In the genomic region with DNA sequence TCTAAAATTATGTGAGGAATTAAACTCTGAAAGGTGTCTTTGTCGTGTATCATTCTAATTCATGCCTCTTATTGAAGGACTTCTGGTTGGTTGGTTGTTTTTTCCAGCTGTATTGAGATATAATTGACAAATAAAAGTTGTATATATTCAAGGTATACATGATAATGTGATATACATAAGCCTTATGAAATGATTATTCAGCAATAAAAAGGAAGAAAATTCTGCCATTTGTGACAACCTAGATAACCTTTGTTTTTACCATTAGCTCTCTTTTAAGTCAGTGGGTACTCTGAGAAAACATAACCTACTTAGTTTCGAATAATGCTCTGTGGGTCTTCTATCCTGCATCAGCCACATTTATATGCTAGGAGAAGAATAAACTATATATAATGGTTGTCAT, we compare ENCODE assay signal across 3 cellular contexts.
A peak's percentile ranks its signal among the peaks of the same experiment; 100 is the strongest.
TF ChIP-seq lines count a peak whose summit lies in the region.

No MANE protein-coding gene starts in this region.

TF ChIP-seq in A549, 52 proteins besides CTCF, POLR2A, EP300 and RAD21:
- TF ChIP-seq KDM1A (IDR thresholded peaks at IDR 0.05; ENCODE audit: low read depth) = no peak
- TF ChIP-seq MAFK (IDR thresholded peaks at IDR 0.05; ENCODE audit: partially characterized antibody) = peak; percentile 86

TF ChIP-seq in IMR-90, 13 proteins besides CTCF, POLR2A, EP300 and RAD21:
- TF ChIP-seq FOS (IDR thresholded peaks at IDR 0.05; ENCODE audit: low read depth, low read length) (no peak), MAFK (IDR thresholded peaks at IDR 0.05; ENCODE audit: low read depth, low read length) (peak; percentile 34; the same call in 1 of the 2 replicates)

TF ChIP-seq in K562, 482 proteins besides CTCF, POLR2A, EP300 and RAD21:
- TF ChIP-seq ZNF316 (IDR thresholded peaks at IDR 0.05) (peak; percentile 66), ZKSCAN3 (CRISPR knock-in tag; IDR thresholded peaks at IDR 0.05) (no peak), C11orf30 (IDR thresholded peaks at IDR 0.05; ENCODE audit: low read depth) (0 out of 2 replicates have a peak, but pooled peaks have one; percentile 22), STAG1 (CRISPR knock-in tag; IDR thresholded peaks at IDR 0.05; ENCODE audit: borderline replicate concordance) (no peak), USF1 (CRISPR knock-in tag; IDR thresholded peaks at IDR 0.05) (no peak), TBL1XR1 (IDR thresholded peaks at IDR 0.05; ENCODE audit: low read length in 2 of 2) (no peak), MAFG (tag; conservative IDR thresholded peaks at IDR 0.05) (0 out of 2 replicates have a peak, but pooled peaks have one; percentile 8), LEF1 (IDR thresholded peaks at IDR 0.05) (no peak)
- TF ChIP-seq, protein P1, sequence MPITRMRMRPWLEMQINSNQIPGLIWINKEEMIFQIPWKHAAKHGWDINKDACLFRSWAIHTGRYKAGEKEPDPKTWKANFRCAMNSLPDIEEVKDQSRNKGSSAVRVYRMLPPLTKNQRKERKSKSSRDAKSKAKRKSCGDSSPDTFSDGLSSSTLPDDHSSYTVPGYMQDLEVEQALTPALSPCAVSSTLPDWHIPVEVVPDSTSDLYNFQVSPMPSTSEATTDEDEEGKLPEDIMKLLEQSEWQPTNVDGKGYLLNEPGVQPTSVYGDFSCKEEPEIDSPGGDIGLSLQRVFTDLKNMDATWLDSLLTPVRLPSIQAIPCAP (CRISPR knock-in tag; IDR thresholded peaks at IDR 0.05; ENCODE audit: borderline replicate concordance) = no peak
- TF ChIP-seq, protein P2, sequence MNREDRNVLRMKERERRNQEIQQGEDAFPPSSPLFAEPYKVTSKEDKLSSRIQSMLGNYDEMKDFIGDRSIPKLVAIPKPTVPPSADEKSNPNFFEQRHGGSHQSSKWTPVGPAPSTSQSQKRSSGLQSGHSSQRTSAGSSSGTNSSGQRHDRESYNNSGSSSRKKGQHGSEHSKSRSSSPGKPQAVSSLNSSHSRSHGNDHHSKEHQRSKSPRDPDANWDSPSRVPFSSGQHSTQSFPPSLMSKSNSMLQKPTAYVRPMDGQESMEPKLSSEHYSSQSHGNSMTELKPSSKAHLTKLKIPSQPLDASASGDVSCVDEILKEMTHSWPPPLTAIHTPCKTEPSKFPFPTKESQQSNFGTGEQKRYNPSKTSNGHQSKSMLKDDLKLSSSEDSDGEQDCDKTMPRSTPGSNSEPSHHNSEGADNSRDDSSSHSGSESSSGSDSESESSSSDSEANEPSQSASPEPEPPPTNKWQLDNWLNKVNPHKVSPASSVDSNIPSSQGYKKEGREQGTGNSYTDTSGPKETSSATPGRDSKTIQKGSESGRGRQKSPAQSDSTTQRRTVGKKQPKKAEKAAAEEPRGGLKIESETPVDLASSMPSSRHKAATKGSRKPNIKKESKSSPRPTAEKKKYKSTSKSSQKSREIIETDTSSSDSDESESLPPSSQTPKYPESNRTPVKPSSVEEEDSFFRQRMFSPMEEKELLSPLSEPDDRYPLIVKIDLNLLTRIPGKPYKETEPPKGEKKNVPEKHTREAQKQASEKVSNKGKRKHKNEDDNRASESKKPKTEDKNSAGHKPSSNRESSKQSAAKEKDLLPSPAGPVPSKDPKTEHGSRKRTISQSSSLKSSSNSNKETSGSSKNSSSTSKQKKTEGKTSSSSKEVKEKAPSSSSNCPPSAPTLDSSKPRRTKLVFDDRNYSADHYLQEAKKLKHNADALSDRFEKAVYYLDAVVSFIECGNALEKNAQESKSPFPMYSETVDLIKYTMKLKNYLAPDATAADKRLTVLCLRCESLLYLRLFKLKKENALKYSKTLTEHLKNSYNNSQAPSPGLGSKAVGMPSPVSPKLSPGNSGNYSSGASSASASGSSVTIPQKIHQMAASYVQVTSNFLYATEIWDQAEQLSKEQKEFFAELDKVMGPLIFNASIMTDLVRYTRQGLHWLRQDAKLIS (CRISPR knock-in tag; IDR thresholded peaks at IDR 0.05) = no peak
